1 cellular context compared by ENCODE assay signal in genomic region chr14:72525087-72525909, GRCh38.
TF ChIP-seq lines count a peak whose summit lies in the region.

No MANE protein-coding gene starts in this region.

TF ChIP-seq in HepG2, 621 proteins besides CTCF, POLR2A, EP300 and RAD21 (continued from another document):
- TF ChIP-seq ZNF710 (CRISPR knock-in tag; IDR thresholded peaks at IDR 0.05; ENCODE audit: borderline replicate concordance) (no peak), MAFK (conservative IDR thresholded peaks at IDR 0.05 in 1 of 2, IDR thresholded peaks at IDR 0.05 in 1 of 2; ENCODE audit: low read length in 2 of 2) (peak; percentile 93 to 97), ZNF543 (CRISPR knock-in tag; IDR thresholded peaks at IDR 0.05) (no peak), ZNF746 (CRISPR knock-in tag; IDR thresholded peaks at IDR 0.05) (no peak), ZFP41 (CRISPR knock-in tag; IDR thresholded peaks at IDR 0.05; ENCODE audit: borderline replicate concordance) (no peak), MAFF (IDR thresholded peaks at IDR 0.05; ENCODE audit: low read depth, low read length) (peak; percentile 95), SOX13 (IDR thresholded peaks at IDR 0.05) (no peak), SOX13 (CRISPR knock-in tag; conservative IDR thresholded peaks at IDR 0.05 in 1 of 2, IDR thresholded peaks at IDR 0.05 in 1 of 2) (no peak)
